39 cellular contexts compared by ENCODE assay signal in the genomic region with DNA sequence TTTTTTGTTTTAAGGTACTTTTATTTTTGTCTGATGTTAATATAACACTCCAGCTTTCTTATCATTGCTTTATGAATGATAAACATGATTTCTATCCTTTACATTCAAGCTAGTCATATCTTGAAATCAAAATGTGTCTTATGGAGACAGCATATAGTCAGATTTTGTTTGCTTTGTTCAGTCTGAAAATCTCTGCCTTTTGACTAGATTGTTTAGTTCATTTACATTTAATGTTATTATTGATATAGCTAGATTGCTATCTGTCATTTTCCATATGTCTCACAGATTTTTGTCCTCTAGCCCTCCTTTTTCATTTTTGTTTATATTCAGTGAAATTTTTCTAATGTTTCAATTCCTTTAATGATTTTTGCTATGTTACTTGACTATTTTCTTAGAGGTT.
"Had no signal": no experiment of that assay in that cellular context is flagged by ENCODE, and none has a peak within 500 bp of the region (broad histone marks: within the 10 kb centered on the region; RNA-seq: fewer than 3 reads in every experiment).

No MANE protein-coding gene starts in this region.

- H3K27me3 Mint-ChIP-seq: activated naive CD8-positive, alpha-beta T cell; activated naive CD8-positive, alpha-beta T cell treated with anti-CD3 and anti-CD28 coated beads, Interleukin-2, amount 10 ng/mL, durations not matched to agents 7 days and 5 days; activated naive CD8-positive, alpha-beta T cell treated with anti-CD3 and anti-CD28 coated beads, Interleukin-2, amount 50 U/mL, for 24 hours had no signal

- H3K27me3 ChIP-seq: adrenal gland, ascending aorta, body of pancreas, brain microvascular endothelial cell, breast epithelium, cardiac muscle cell had no signal

- H3K27ac ChIP-seq: adrenal gland, ascending aorta, body of pancreas, brain microvascular endothelial cell, breast epithelium, cardiac muscle cell had no signal

- H3K4me3 Mint-ChIP-seq: activated naive CD4-positive, alpha-beta T cell treated with anti-CD3 and anti-CD28 coated beads for 36 hours; activated naive CD4-positive, alpha-beta T cell treated with anti-CD3 and anti-CD28 coated beads, Interleukin-2, amount 10 ng/mL, durations not matched to agents 7 days and 5 days; activated naive CD4-positive, alpha-beta T cell treated with anti-CD3 and anti-CD28 coated beads, Interleukin-2, amount 50 U/mL, for 24 hours; activated naive CD8-positive, alpha-beta T cell; activated naive CD8-positive, alpha-beta T cell treated with anti-CD3 and anti-CD28 coated beads for 36 hours; activated naive CD8-positive, alpha-beta T cell treated with anti-CD3 and anti-CD28 coated beads, Interleukin-2, amount 10 ng/mL, durations not matched to agents 7 days and 5 days; activated naive CD8-positive, alpha-beta T cell treated with anti-CD3 and anti-CD28 coated beads, Interleukin-2, amount 50 U/mL, for 24 hours; activated T-cell treated with anti-CD3 and anti-CD28 coated beads, Interleukin-2, amount 50 U/mL, for 24 hours; activated T-cell treated with anti-CD3 and anti-CD28 coated beads, Interleukin-2, amount 50 U/mL, for 4 hours; activated T-cell treated with anti-CD3 and anti-CD28 coated beads, Interleukin-2, amount 50 U/mL, for 72 hours; activated T-helper 1 cell treated with anti-CD3 and anti-CD28 coated beads, Interleukin-12 subunit alpha, Interleukin-12 subunit beta, Interleukin-2, Interleukin-4 antibody, amounts not matched to agents 30 ng/mL and 10 ng/mL and 1 ng/mL, durations not matched to agents 14 hours and 24 hours and 36 hours; activated T-helper 17 cell treated with anti-CD3 and anti-CD28 coated beads, Interleukin-2, amount 50 U/mL, for 72 hours; brain; central memory CD8-positive, alpha-beta T cell had no signal

- ATAC-seq: activated naive CD4-positive, alpha-beta T cell treated with anti-CD3 and anti-CD28 coated beads, Interleukin-2, amount 50 U/mL, for 72 hours; activated naive CD8-positive, alpha-beta T cell treated with anti-CD3 and anti-CD28 coated beads, Interleukin-2, amount 50 U/mL, for 24 hours; activated T-cell treated with anti-CD3 and anti-CD28 coated beads, Interleukin-2, amount 50 U/mL, for 4 hours; activated T-cell treated with anti-CD3 and anti-CD28 coated beads, Interleukin-2, amount 50 U/mL, for 72 hours; activated T-helper 17 cell treated with anti-CD3 and anti-CD28 coated beads, Interleukin-2, amount 50 U/mL, for 72 hours; body of pancreas had no signal

- H3K9me3 ChIP-seq: adrenal gland had no signal

- FAIRE-seq: astrocyte, bronchial epithelial cell had no signal

- H3K36me3 Mint-ChIP-seq: activated naive CD4-positive, alpha-beta T cell treated with anti-CD3 and anti-CD28 coated beads, Interleukin-2, amount 10 ng/mL, durations not matched to agents 7 days and 5 days; activated naive CD4-positive, alpha-beta T cell treated with anti-CD3 and anti-CD28 coated beads, Interleukin-2, amount 50 U/mL, for 24 hours; activated naive CD8-positive, alpha-beta T cell treated with anti-CD3 and anti-CD28 coated beads for 36 hours; activated naive CD8-positive, alpha-beta T cell treated with anti-CD3 and anti-CD28 coated beads, Interleukin-2, amount 10 ng/mL, durations not matched to agents 7 days and 5 days had no signal

- H3K9me3 Mint-ChIP-seq: activated T-helper 1 cell treated with anti-CD3 and anti-CD28 coated beads, Interleukin-12 subunit alpha, Interleukin-12 subunit beta, Interleukin-2, Interleukin-4 antibody, amounts not matched to agents 30 ng/mL and 10 ng/mL and 1 ng/mL, durations not matched to agents 14 hours and 24 hours and 36 hours had no signal

- H3K4me1 Mint-ChIP-seq: activated naive CD4-positive, alpha-beta T cell treated with anti-CD3 and anti-CD28 coated beads, Interleukin-2, amount 10 ng/mL, durations not matched to agents 7 days and 5 days; activated naive CD4-positive, alpha-beta T cell treated with anti-CD3 and anti-CD28 coated beads, Interleukin-2, amount 50 U/mL, for 24 hours; activated naive CD8-positive, alpha-beta T cell treated with anti-CD3 and anti-CD28 coated beads for 36 hours; activated naive CD8-positive, alpha-beta T cell treated with anti-CD3 and anti-CD28 coated beads, Interleukin-2, amount 10 ng/mL, durations not matched to agents 7 days and 5 days; activated naive CD8-positive, alpha-beta T cell treated with anti-CD3 and anti-CD28 coated beads, Interleukin-2, amount 50 U/mL, for 24 hours; activated T-helper 17 cell treated with anti-CD3 and anti-CD28 coated beads, Interleukin-2, amount 50 U/mL, for 72 hours; central memory CD8-positive, alpha-beta T cell had no signal

- H3K27ac Mint-ChIP-seq: activated naive CD4-positive, alpha-beta T cell treated with anti-CD3 and anti-CD28 coated beads for 36 hours; activated naive CD4-positive, alpha-beta T cell treated with anti-CD3 and anti-CD28 coated beads, Interleukin-2, amount 10 ng/mL, durations not matched to agents 7 days and 5 days; activated naive CD4-positive, alpha-beta T cell treated with anti-CD3 and anti-CD28 coated beads, Interleukin-2, amount 50 U/mL, for 24 hours; activated naive CD4-positive, alpha-beta T cell treated with anti-CD3 and anti-CD28 coated beads, Interleukin-2, amount 50 U/mL, for 72 hours; activated naive CD8-positive, alpha-beta T cell; activated naive CD8-positive, alpha-beta T cell treated with anti-CD3 and anti-CD28 coated beads for 36 hours; activated naive CD8-positive, alpha-beta T cell treated with anti-CD3 and anti-CD28 coated beads, Interleukin-2, amount 10 ng/mL, durations not matched to agents 7 days and 5 days; activated naive CD8-positive, alpha-beta T cell treated with anti-CD3 and anti-CD28 coated beads, Interleukin-2, amount 50 U/mL, for 24 hours; activated T-cell treated with anti-CD3 and anti-CD28 coated beads, Interleukin-2, amount 50 U/mL, for 24 hours; activated T-cell treated with anti-CD3 and anti-CD28 coated beads, Interleukin-2, amount 50 U/mL, for 72 hours; activated T-helper 1 cell treated with anti-CD3 and anti-CD28 coated beads, Interleukin-12 subunit alpha, Interleukin-12 subunit beta, Interleukin-2, Interleukin-4 antibody, amounts not matched to agents 30 ng/mL and 10 ng/mL and 1 ng/mL, durations not matched to agents 14 hours and 24 hours and 36 hours; activated T-helper 17 cell treated with anti-CD3 and anti-CD28 coated beads, Interleukin-2, amount 50 U/mL, for 72 hours; activated T-helper 2 cell treated with anti-CD3 and anti-CD28 coated beads, Interferon-gamma antibody, Interleukin-2, Interleukin-4, amounts not matched to agents 10 μg/mL and 5 μg/mL and 100 μg/mL, durations not matched to agents 14 hours and 24 hours and 36 hours; brain had no signal

- H3K36me3 ChIP-seq: adrenal gland, ascending aorta, brain microvascular endothelial cell, breast epithelium, cardiac muscle cell had no signal

- DNase-seq: activated effector memory CD4-positive, alpha-beta T cell treated with anti-CD3 and anti-CD28 coated beads, Interleukin-2, amount 50 U/mL, for 16 hours; activated effector memory CD4-positive, alpha-beta T cell treated with Interleukin-2 at 50 U/mL for 16 hours; activated gamma-delta T cell; activated gamma-delta T cell treated with Interleukin-2 at 50 U/mL for 16 hours; activated naive CD4-positive, alpha-beta T cell; activated naive CD4-positive, alpha-beta T cell treated with anti-CD3 and anti-CD28 coated beads for 36 hours; activated naive CD4-positive, alpha-beta T cell treated with anti-CD3 and anti-CD28 coated beads, Interleukin-2, amount 10 ng/mL, durations not matched to agents 7 days and 5 days; activated naive CD4-positive, alpha-beta T cell treated with anti-CD3 and anti-CD28 coated beads, Interleukin-2, amount 50 U/mL, for 16 hours; activated naive CD4-positive, alpha-beta T cell treated with Interleukin-2 at 50 U/mL for 16 hours; activated naive CD8-positive, alpha-beta T cell treated with anti-CD3 and anti-CD28 coated beads for 36 hours; activated naive CD8-positive, alpha-beta T cell treated with anti-CD3 and anti-CD28 coated beads, Interleukin-2, amount 10 ng/mL, durations not matched to agents 7 days and 5 days; activated naive CD8-positive, alpha-beta T cell treated with anti-CD3 and anti-CD28 coated beads, Interleukin-2, amount 50 U/mL, for 24 hours; activated T-cell treated with anti-CD3 and anti-CD28 coated beads, Interleukin-2, amount 50 U/mL, for 24 hours; activated T-cell treated with anti-CD3 and anti-CD28 coated beads, Interleukin-2, amount 50 U/mL, for 4 hours; activated T-cell treated with anti-CD3 and anti-CD28 coated beads, Interleukin-2, amount 50 U/mL, for 48 hours; activated T-cell treated with anti-CD3 and anti-CD28 coated beads, Interleukin-2, amount 50 U/mL, for 72 hours; adrenal gland; amniotic stem cell; amygdala; anterior cingulate cortex; aorta; body of pancreas; caudate nucleus; central memory CD4-positive, alpha-beta T cell; cerebellar nuclear complex had no signal

- H3K4me3 ChIP-seq: adrenal gland, ascending aorta, body of pancreas, breast epithelium, cardiac muscle cell had no signal

- H3K4me1 ChIP-seq: adrenal gland, body of pancreas, breast epithelium had no signal
